Comparison of ENCODE assay signal across 8 cellular contexts in the genomic region with DNA sequence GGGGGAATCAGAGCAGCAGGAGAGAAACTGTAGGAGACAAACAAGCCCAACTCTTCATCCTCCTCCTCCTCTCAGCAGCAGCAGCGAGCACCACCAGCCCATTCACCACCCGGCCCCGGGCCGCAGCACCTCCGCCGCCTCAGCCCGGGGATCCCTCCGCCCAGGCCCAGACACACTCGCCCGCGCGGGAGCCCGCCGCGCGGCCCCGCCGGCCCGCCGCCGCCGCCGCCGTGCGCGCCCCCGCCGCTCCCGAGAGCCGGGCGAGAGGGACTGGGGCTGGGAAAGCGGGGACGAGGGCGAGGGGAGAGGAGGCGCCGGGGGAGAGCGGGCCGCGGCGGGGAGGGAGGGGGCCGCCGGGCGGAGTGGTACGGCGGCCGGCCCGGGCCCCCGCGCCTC. TPM values are rescaled to one million over a fixed set of nuclear protein-coding genes. Genes with fewer than 3 reads are reported as not detected.
A peak's percentile ranks its signal among the peaks of the same experiment; 100 is the strongest.
DNase-seq lines count a peak whose midpoint lies in the region; ATAC-seq and TF ChIP-seq lines count a peak whose summit lies in the region.

Gene PHF21A (minus strand): TSS at position 127 of the 396 bp plus-strand sequence. CDS start 37,235 bp downstream, outside the sequence.

- H3K4me3 ChIP-seq in GM12864 (ENCODE audit: low read depth, low read length) = peak within 1 kb of the TSS; percentile 88
- peak within 1 kb of the TSS; percentile 51 to 93 (median 68) for H3K4me3 ChIP-seq in adrenal gland
- peak within 1 kb of the TSS; percentile 96 to 100 for H3K4me3 ChIP-seq in aorta (ENCODE audit: low read length in 2 of 2)

- H3K4me1 ChIP-seq in adrenal gland (replicated peaks in 1 of 2) (peaks cover 21 to 35% of the 10 kb centered on the region in 2 donors), aorta (ENCODE audit: control insufficient read depth in 1 of 2, insufficient read depth in 2 of 2, low read length in 2 of 2) (peaks cover 0 to 5% of the 10 kb centered on the region in 2 donors)

- DNase-seq in GM12864 (ENCODE audit: low read depth) (peak; percentile 81), NCI-H128 (lab: John Stamatoyannopoulos, UW; ENCODE audit: unreplicated experiment) (peak; percentile 75), T-helper 1 cell (peak; percentile 79 to 92 (median 83)), adrenal gland (peak in 6 of 7 donors; percentile 89 to 93 (median 90)), left ventricle myocardium superior (peak; percentile 94), pulmonary artery endothelial cell (ENCODE audit: low read depth, low spot score) (peak; percentile 69), aorta (peak; percentile 94 to 96)

- WGBS in adrenal gland, 4 donors = 0 to 1% (median 0%) methylated on average over 1 to 48 of the region's 49 CpGs
- 0 to 1% methylated on average over 4 to 49 of the region's 49 CpGs for WGBS in aorta, 2 donors

- H3K27me3 ChIP-seq in adrenal gland (no peaks in the 10 kb centered on the region), aorta (ENCODE audit: control insufficient read depth in 1 of 2, insufficient read depth in 2 of 2, low read length in 1 of 2) (no peaks in the 10 kb centered on the region)

- no peak for TF ChIP-seq CTCF in GM12864 (IDR thresholded peaks at IDR 0.05; ENCODE audit: low read depth, low read length, missing control alignments)
- TF ChIP-seq CTCF in adrenal gland (IDR thresholded peaks at IDR 0.05) = no peak

- ATAC-seq in HG02623 (IDR thresholded peaks at IDR 0.05; ENCODE audit: unreplicated experiment) = peak; percentile 48
- peak; percentile 84 for ATAC-seq in left ventricle myocardium superior
- ATAC-seq in aorta (ENCODE audit: low FRiP score) = peak; percentile 93

- TF ChIP-seq POLR2A in adrenal gland (IDR thresholded peaks at IDR 0.05) = peak; percentile 34 to 58

- peak within 1 kb of the TSS; percentile 77 to 99 (median 91) for H3K27ac ChIP-seq in adrenal gland
- peak within 1 kb of the TSS; percentile 78 to 85 for H3K27ac ChIP-seq in aorta (ENCODE audit: low read depth in 1 of 2, low read length in 2 of 2)

- H3K9me3 ChIP-seq in adrenal gland (replicated peaks in 1 of 3) = no peaks in the 10 kb centered on the region
- no peaks in the 10 kb centered on the region for H3K9me3 ChIP-seq in aorta (ENCODE audit: control insufficient read depth, low read length)

- intact Hi-C loops in adrenal gland (cut with DNase I) (loop anchor here in 1 of 2 donors (10.0 kb wide), 1 partner anchor 113 kb away; no protein-coding TSS in a partner anchor), left ventricle myocardium superior (cut with micrococcal nuclease) (no loop called here), aorta (cut with DNase I) (loop anchor here in 1 of 2 donors (5.0 to 10.0 kb wide), 2 partner anchors 157 to 591 kb away; no protein-coding TSS in a partner anchor)

- H3K36me3 ChIP-seq in adrenal gland (replicated peaks in 1 of 2) (no peaks in the 10 kb centered on the region), aorta (ENCODE audit: control insufficient read depth in 1 of 2, insufficient read depth in 2 of 2, low read length in 1 of 2) (no peaks in the 10 kb centered on the region)

RNA-seq across cellular contexts. Expression of gene PHF21A, which starts in this region (rescaled TPM):
- total RNA-seq in adrenal gland (10 to 100 TPM; 28.4 to 85.1 (median 50.7) TPM), left ventricle myocardium superior (36.2 TPM), pulmonary artery endothelial cell (5.4 TPM in 2 replicates), aorta (10 to 100 TPM; 67.4 to 84.0 TPM)
- polyA plus RNA-seq in adrenal gland (10 to 100 TPM; 28.9 to 48.7 (median 38.4) TPM), aorta (10 to 100 TPM; 12.0 to 30.4 TPM)

Comparison
In these comparisons a context has a peak if more than half of its experiments do, and no peak if none do; other contexts are left out.
1. Peak in every context shown above with its lines: DNase-seq, ATAC-seq, H3K4me3 ChIP-seq and H3K27ac ChIP-seq.